8 cellular contexts compared by ENCODE assay signal in genomic region chr16:12801511-12802042, GRCh38. TPM values are rescaled to one million over a fixed set of nuclear protein-coding genes. Genes with fewer than 3 reads are reported as not detected.
A peak's percentile ranks its signal among the peaks of the same experiment; 100 is the strongest.
DNase-seq lines count a peak whose midpoint lies in the region; ATAC-seq and TF ChIP-seq lines count a peak whose summit lies in the region.

No MANE protein-coding gene starts in this region.

- H3K9me3 ChIP-seq in PC-3 (ENCODE audit: low read length), result no peaks in the 10 kb centered on the region

- POLR2A ChIA-PET in PC-3 (lab: Charles Lee; ENCODE audit: unreplicated experiment), result no interaction called here

- peak overlapping the region; percentile 94 for H3K4me3 Mint-ChIP-seq in activated T-cell treated with anti-CD3 and anti-CD28 coated beads, Interleukin-2, amount 50 U/mL, for 24 hours

- H3K4me1 ChIP-seq in PC-3 (ENCODE audit: insufficient read depth, low read length), result peaks cover 7% of the 10 kb centered on the region; the same call in 1 of the 2 replicates

- no peak overlapping the region for H3K27ac ChIP-seq in PC-3 (ENCODE audit: low read length)

- peaks cover 9% of the 10 kb centered on the region for H3K79me2 ChIP-seq in PC-3 (ENCODE audit: low read length)

- ATAC-seq in PC-3 (no peak), HG02763 (IDR thresholded peaks at IDR 0.05; ENCODE audit: unreplicated experiment) (no peak)

- peaks cover 9% of the 10 kb centered on the region for H3K36me3 Mint-ChIP-seq in activated T-cell treated with anti-CD3 and anti-CD28 coated beads, Interleukin-2, amount 50 U/mL, for 24 hours (ENCODE audit: low read depth)

- peak overlapping the region; percentile 80 for H3K27ac Mint-ChIP-seq in activated T-cell treated with anti-CD3 and anti-CD28 coated beads, Interleukin-2, amount 50 U/mL, for 24 hours

- TF ChIP-seq CTCF in PC-3 (conservative IDR thresholded peaks at IDR 0.05; ENCODE audit: low read depth, low read length), result no peak

- H3K4me2 ChIP-seq in PC-3 (ENCODE audit: low read length), result no peak overlapping the region

- H3K9me2 ChIP-seq in PC-3 (replicated peaks; ENCODE audit: low read length), result no peaks in the 10 kb centered on the region

- H3K4me3 ChIP-seq in PC-3 (ENCODE audit: low read length), result no peak overlapping the region

- CTCF ChIA-PET in PC-3 (lab: Charles Lee), result no interaction called here

- no peaks in the 10 kb centered on the region for H3K27me3 ChIP-seq in PC-3 (ENCODE audit: low read length)

- no peaks in the 10 kb centered on the region for H4K20me1 ChIP-seq in PC-3 (ENCODE audit: low read length)

- H3K9me3 Mint-ChIP-seq in activated T-cell treated with anti-CD3 and anti-CD28 coated beads, Interleukin-2, amount 50 U/mL, for 24 hours, result no peaks in the 10 kb centered on the region

- no peaks in the 10 kb centered on the region for H3F3A ChIP-seq in PC-3 (ENCODE audit: low read length, unreplicated experiment)

- H3K9ac ChIP-seq in PC-3 (ENCODE audit: low read length), result no peak overlapping the region

- H2AFZ ChIP-seq in PC-3 (ENCODE audit: low read length), result no peak overlapping the region

- DNase-seq in activated T-cell treated with anti-CD3 and anti-CD28 coated beads, Interleukin-2, amount 50 U/mL, for 24 hours, result no peak
- DNase-seq in activated T-cell treated with anti-CD3 and anti-CD28 coated beads for 4 hours, result no peak
- peak; percentile 93 for DNase-seq in OCI-M1 (lab: John Stamatoyannopoulos, UW)
- peak; percentile 94 for DNase-seq in dermis blood vessel endothelial cell
- peak; percentile 56 for DNase-seq in pons (ENCODE audit: low spot score)
- no peak for DNase-seq in NCI-H345 (lab: John Stamatoyannopoulos, UW)
- no peak for DNase-seq in PC-3

- no peaks in the 10 kb centered on the region for H3K27me3 Mint-ChIP-seq in activated T-cell treated with anti-CD3 and anti-CD28 coated beads, Interleukin-2, amount 50 U/mL, for 24 hours

- peaks cover 36% of the 10 kb centered on the region for H3K4me1 Mint-ChIP-seq in activated T-cell treated with anti-CD3 and anti-CD28 coated beads, Interleukin-2, amount 50 U/mL, for 24 hours (ENCODE audit: low read depth)

- no TSS peak for BruUV-seq in PC-3 (replicated peaks; lab: Mats Ljungman, UMichigan)

- intact Hi-C loops in PC-3 (cut with micrococcal nuclease), result no loop called here

- H3K36me3 ChIP-seq in PC-3 (ENCODE audit: low read depth, low read length), result no peaks in the 10 kb centered on the region

RNA-seq across cellular contexts. Expression of gene CPPED1, which starts 2.1 kb away (rescaled TPM):
- total RNA-seq in dermis blood vessel endothelial cell (23.1 and 26.0 TPM in 2 replicates), PC-3 (2014; rRNA removed) (4.7 and 7.7 TPM in 2 replicates)

Comparison
In these comparisons a context has a peak if more than half of its experiments do, and no peak if none do; other contexts are left out.
1. DNase-seq: peak in OCI-M1 (single experiment), dermis blood vessel endothelial cell (single experiment) and pons (single experiment); none in activated T-cell treated with anti-CD3 and anti-CD28 coated beads, Interleukin-2, amount 50 U/mL, for 24 hours (single experiment), activated T-cell treated with anti-CD3 and anti-CD28 coated beads for 4 hours (single experiment), NCI-H345 (single experiment) and PC-3 (single experiment).